ENCODE assay signal across 20 cellular contexts in the genomic region with DNA sequence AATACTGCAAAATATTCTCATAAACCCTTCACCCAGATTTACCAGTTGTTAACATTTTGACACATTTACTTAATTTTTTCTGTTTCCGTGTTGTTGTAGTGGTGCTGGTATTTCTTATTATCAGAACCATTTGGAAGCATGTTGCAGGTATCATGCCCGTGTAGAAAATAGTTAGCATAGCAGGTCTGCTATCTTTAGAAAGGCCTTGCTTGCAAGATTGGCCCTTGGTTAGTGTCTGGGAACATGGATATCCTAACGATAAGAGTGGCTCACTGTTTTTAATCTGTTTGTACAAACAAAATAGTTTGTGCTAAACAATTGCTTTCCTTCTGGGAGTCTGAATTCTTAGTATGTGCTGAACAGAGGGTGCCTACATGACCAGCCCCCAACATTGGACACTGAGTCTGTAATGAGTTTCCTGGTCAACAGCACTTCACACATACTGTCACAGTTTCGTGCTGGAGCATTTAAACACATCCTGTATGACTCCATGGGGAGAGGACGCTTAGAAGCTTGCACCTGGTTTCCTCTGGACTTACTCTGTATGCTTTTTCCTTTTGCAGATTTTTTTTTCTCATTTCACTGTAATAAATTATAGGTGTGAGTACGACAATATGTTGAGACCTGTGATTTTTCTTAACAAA.
DNase-seq lines count a peak whose midpoint lies in the region; ATAC-seq, FAIRE-seq and TF ChIP-seq lines count a peak whose summit lies in the region.
"Had no signal": no experiment of that assay in that cellular context is flagged by ENCODE, and none has a peak within 500 bp of the region (broad histone marks: within the 10 kb centered on the region; RNA-seq: fewer than 3 reads in every experiment).

No MANE protein-coding gene starts in this region.

- no peaks in the 10 kb centered on the region for H3K27me3 ChIP-seq in bronchial epithelial cell (ENCODE audit: control insufficient read depth, insufficient read depth, low read length)
- H3K27me3 ChIP-seq: SJSA1 had no signal

- ATAC-seq in natural killer cell = no peak
- no peak for ATAC-seq in natural killer cell treated with Interleukin-12 subunit alpha and Interleukin-12 subunit beta and Interleukin-15 and Interleukin-18, amount 100 ng/mL, for 72 hours
- no peak for ATAC-seq in HG03175 (IDR thresholded peaks at IDR 0.05; ENCODE audit: unreplicated experiment)
- ATAC-seq: Panc1 had no signal

- H3K36me3 Mint-ChIP-seq in natural killer cell (peaks cover 10% of the 10 kb centered on the region), nephron progenitor cell (ENCODE audit: low read depth) (peaks cover 55% of the 10 kb centered on the region)
- peaks cover 14% of the 10 kb centered on the region for H3K36me3 Mint-ChIP-seq in natural killer cell treated with Interleukin-12 subunit alpha and Interleukin-12 subunit beta and Interleukin-15 and Interleukin-18, amount 100 ng/mL, for 72 hours

- TF ChIP-seq CTCF in natural killer cell (IDR thresholded peaks at IDR 0.05) (no peak), bronchial epithelial cell (IDR thresholded peaks at IDR 0.05; ENCODE audit: insufficient read depth, low read length, severe bottlenecking) (no peak), nephron progenitor cell (IDR thresholded peaks at IDR 0.05) (no peak)

- FAIRE-seq in bronchial epithelial cell (lab: Jason Lieb, UNC) = peak; percentile 84
- FAIRE-seq: D721Med had no signal

- no peak overlapping the region for H3K4me3 Mint-ChIP-seq in natural killer cell
- H3K4me3 Mint-ChIP-seq in natural killer cell treated with Interleukin-12 subunit alpha and Interleukin-12 subunit beta and Interleukin-15 and Interleukin-18, amount 100 ng/mL, for 72 hours = no peak overlapping the region
- H3K4me3 Mint-ChIP-seq in nephron progenitor cell = no peak overlapping the region
- H3K4me3 Mint-ChIP-seq: CD8-positive, alpha-beta memory T cell had no signal

- H3K4me3 ChIP-seq in bronchial epithelial cell (ENCODE audit: low read depth, low read length) = no peak overlapping the region
- H3K4me3 ChIP-seq: HAP-1, SJSA1 had no signal

- H3K9me3 Mint-ChIP-seq in natural killer cell (peaks cover 0 to 4% of the 10 kb centered on the region in 2 donors), nephron progenitor cell (peaks cover 16% of the 10 kb centered on the region)
- no peaks in the 10 kb centered on the region for H3K9me3 Mint-ChIP-seq in natural killer cell treated with Interleukin-12 subunit alpha and Interleukin-12 subunit beta and Interleukin-15 and Interleukin-18, amount 100 ng/mL, for 72 hours

- H3K4me1 Mint-ChIP-seq in natural killer cell = peaks cover 35 to 36% of the 10 kb centered on the region in 2 donors
- peaks cover 30 to 33% of the 10 kb centered on the region in 2 donors for H3K4me1 Mint-ChIP-seq in natural killer cell treated with Interleukin-12 subunit alpha and Interleukin-12 subunit beta and Interleukin-15 and Interleukin-18, amount 100 ng/mL, for 72 hours (ENCODE audit: low read depth in 2 of 2)
- no peaks in the 10 kb centered on the region for H3K4me1 Mint-ChIP-seq in nephron progenitor cell

- H3K36me3 ChIP-seq in bronchial epithelial cell (ENCODE audit: control insufficient read depth, insufficient read depth, low read length) = no peaks in the 10 kb centered on the region
- H3K36me3 ChIP-seq: HAP-1 had no signal

- H3K27me3 Mint-ChIP-seq in natural killer cell (ENCODE audit: low read depth in 2 of 2) (no peaks in the 10 kb centered on the region), nephron progenitor cell (ENCODE audit: low read depth, poor library complexity) (no peaks in the 10 kb centered on the region)
- no peaks in the 10 kb centered on the region for H3K27me3 Mint-ChIP-seq in natural killer cell treated with Interleukin-12 subunit alpha and Interleukin-12 subunit beta and Interleukin-15 and Interleukin-18, amount 100 ng/mL, for 72 hours
- H3K27me3 Mint-ChIP-seq: CD8-positive, alpha-beta memory T cell had no signal

- DNase-seq in natural killer cell = no peak
- DNase-seq in natural killer cell treated with Interleukin-12 subunit alpha and Interleukin-12 subunit beta and Interleukin-15 and Interleukin-18, amount 100 ng/mL, for 72 hours (ENCODE audit: low spot score) = no peak
- no peak for DNase-seq in bronchial epithelial cell (ENCODE audit: low read depth)
- no peak for DNase-seq in nephron progenitor cell
- no peak for DNase-seq in RPMI8226
- DNase-seq in HUDEP-2 (lab: John Stamatoyannopoulos, UW; ENCODE audit: unreplicated experiment in 76 of 76) = no peak
- DNase-seq: ACHN; C1 segment of cervical spinal cord; CD8-positive, alpha-beta memory T cell; DMS79 treated with DMSO at 0.1 percent for 48 hours; KG1; NCI-H1694 treated with DMSO at 0.1 percent for 48 hours; NCI-H2107; NCI-H2227 treated with DMSO at 0.1 percent for 48 hours; NCI-H510A treated with DMSO at 0.1 percent for 48 hours had no signal

- intact Hi-C loops in natural killer cell (cut with micrococcal nuclease) = no loop called here

- H3K27ac Mint-ChIP-seq in natural killer cell (peak overlapping the region; percentile 21 to 22), nephron progenitor cell (peak overlapping the region; percentile 44)
- no peak overlapping the region for H3K27ac Mint-ChIP-seq in natural killer cell treated with Interleukin-12 subunit alpha and Interleukin-12 subunit beta and Interleukin-15 and Interleukin-18, amount 100 ng/mL, for 72 hours

Comparison
In these comparisons a context has a peak if more than half of its experiments do, and no peak if none do; other contexts are left out.
1. H3K27ac Mint-ChIP-seq: peak in natural killer cell (2 of 2) and nephron progenitor cell (single experiment); none in natural killer cell treated with Interleukin-12 subunit alpha and Interleukin-12 subunit beta and Interleukin-15 and Interleukin-18, amount 100 ng/mL, for 72 hours (0 of 2).